Comparison of ENCODE assay signal across 16 cellular contexts in genomic region chr20:47126709-47127108, GRCh38.
DNase-seq lines count a peak whose midpoint lies in the region; ATAC-seq and TF ChIP-seq lines count a peak whose summit lies in the region.
"Had no signal": no experiment of that assay in that cellular context is flagged by ENCODE, and none has a peak within 500 bp of the region (broad histone marks: within the 10 kb centered on the region; RNA-seq: fewer than 3 reads in every experiment).

No MANE protein-coding gene starts in this region.

- DNase-seq in HS-27A (ENCODE audit: low read depth): peak; percentile 75
- peak; percentile 79 for DNase-seq in astrocyte of the hippocampus (ENCODE audit: low read depth, low spot score)
- peak; percentile 18 to 32 for DNase-seq in foreskin keratinocyte
- no peak for DNase-seq in suprapubic skin (ENCODE audit: low spot score in 2 of 2)
- no peak for DNase-seq in activated naive CD8-positive, alpha-beta T cell treated with anti-CD3 and anti-CD28 coated beads, Interleukin-2, amount 50 U/mL, for 24 hours
- no peak for DNase-seq in left lung
- DNase-seq: Caco-2, dermis blood vessel endothelial cell, left ventricle myocardium superior, NCI-H1930, NCI-H774, SIG-M5, spleen had no signal

- H3K9me3 ChIP-seq in suprapubic skin (no peaks in the 10 kb centered on the region), left lung (no peaks in the 10 kb centered on the region)
- H3K9me3 ChIP-seq: Caco-2 had no signal

- H3K27ac ChIP-seq in foreskin keratinocyte (peak overlapping the region; percentile 16), suprapubic skin (peak overlapping the region; percentile 81), left lung (no peak overlapping the region)

- H3K4me3 ChIP-seq in suprapubic skin (no peak overlapping the region), left lung (no peak overlapping the region)
- H3K4me3 ChIP-seq: spleen had no signal

- no peak overlapping the region for H3K27ac Mint-ChIP-seq in activated naive CD8-positive, alpha-beta T cell treated with anti-CD3 and anti-CD28 coated beads, Interleukin-2, amount 50 U/mL, for 24 hours
- H3K27ac Mint-ChIP-seq: activated naive CD4-positive, alpha-beta T cell treated with anti-CD3 and anti-CD28 coated beads, Interleukin-2, amount 50 U/mL, for 24 hours had no signal

- no peak for TF ChIP-seq POLR2A in suprapubic skin (IDR thresholded peaks at IDR 0.05)

- intact Hi-C loops in left lung (cut with DNase I): no loop called here

- H3K36me3 ChIP-seq in suprapubic skin: no peaks in the 10 kb centered on the region
- no peaks in the 10 kb centered on the region for H3K36me3 ChIP-seq in left lung
- H3K36me3 ChIP-seq: spleen had no signal

- no peaks in the 10 kb centered on the region for H3K9me3 Mint-ChIP-seq in activated naive CD8-positive, alpha-beta T cell treated with anti-CD3 and anti-CD28 coated beads, Interleukin-2, amount 50 U/mL, for 24 hours
- H3K9me3 Mint-ChIP-seq: activated naive CD4-positive, alpha-beta T cell treated with anti-CD3 and anti-CD28 coated beads, Interleukin-2, amount 50 U/mL, for 24 hours; neural crest cell had no signal

- TF ChIP-seq CTCF in foreskin keratinocyte (conservative IDR thresholded peaks at IDR 0.05) (no peak), suprapubic skin (IDR thresholded peaks at IDR 0.05) (no peak), left lung (IDR thresholded peaks at IDR 0.05) (no peak)

- 60% methylated on average over 5 of the region's 5 CpGs for WGBS in suprapubic skin

- no peaks in the 10 kb centered on the region for H3K36me3 Mint-ChIP-seq in activated naive CD8-positive, alpha-beta T cell treated with anti-CD3 and anti-CD28 coated beads, Interleukin-2, amount 50 U/mL, for 24 hours (ENCODE audit: low read depth)
- H3K36me3 Mint-ChIP-seq: activated naive CD4-positive, alpha-beta T cell treated with anti-CD3 and anti-CD28 coated beads, Interleukin-2, amount 50 U/mL, for 24 hours had no signal

- H3K27me3 ChIP-seq in foreskin keratinocyte (no peaks in the 10 kb centered on the region), suprapubic skin (no peaks in the 10 kb centered on the region), left lung (peaks cover 0 to 5% of the 10 kb centered on the region in 2 donors)

- no peak overlapping the region for H3K4me3 Mint-ChIP-seq in activated naive CD8-positive, alpha-beta T cell treated with anti-CD3 and anti-CD28 coated beads, Interleukin-2, amount 50 U/mL, for 24 hours
- H3K4me3 Mint-ChIP-seq: activated naive CD4-positive, alpha-beta T cell treated with anti-CD3 and anti-CD28 coated beads, Interleukin-2, amount 50 U/mL, for 24 hours; neural crest cell had no signal

- ATAC-seq in foreskin keratinocyte (no peak), GM18868 (IDR thresholded peaks at IDR 0.05; ENCODE audit: unreplicated experiment) (no peak), left lung (no peak)
- ATAC-seq in activated naive CD8-positive, alpha-beta T cell treated with anti-CD3 and anti-CD28 coated beads, Interleukin-2, amount 50 U/mL, for 24 hours: no peak

- no peak for TF ChIP-seq EP300 in suprapubic skin (IDR thresholded peaks at IDR 0.05)

- peaks cover 37% of the 10 kb centered on the region for H3K4me1 ChIP-seq in foreskin keratinocyte
- H3K4me1 ChIP-seq in suprapubic skin: peaks cover 40% of the 10 kb centered on the region
- H3K4me1 ChIP-seq in left lung: peaks cover 8 to 16% of the 10 kb centered on the region in 2 donors

- H3K4me1 Mint-ChIP-seq in activated naive CD8-positive, alpha-beta T cell treated with anti-CD3 and anti-CD28 coated beads, Interleukin-2, amount 50 U/mL, for 24 hours: no peaks in the 10 kb centered on the region
- H3K4me1 Mint-ChIP-seq: activated naive CD4-positive, alpha-beta T cell treated with anti-CD3 and anti-CD28 coated beads, Interleukin-2, amount 50 U/mL, for 24 hours had no signal

- peaks cover 37% of the 10 kb centered on the region for H3K27me3 Mint-ChIP-seq in activated naive CD8-positive, alpha-beta T cell treated with anti-CD3 and anti-CD28 coated beads, Interleukin-2, amount 50 U/mL, for 24 hours

Comparison
In these comparisons a context has a peak if more than half of its experiments do, and no peak if none do; other contexts are left out.
1. DNase-seq: peak in HS-27A (single experiment), astrocyte of the hippocampus (single experiment) and foreskin keratinocyte (2 of 2); none in suprapubic skin (0 of 2), activated naive CD8-positive, alpha-beta T cell treated with anti-CD3 and anti-CD28 coated beads, Interleukin-2, amount 50 U/mL, for 24 hours (single experiment) and left lung (0 of 2).
2. H3K27ac ChIP-seq: peak in foreskin keratinocyte (single experiment) and suprapubic skin (single experiment); none in left lung (0 of 2).